24 cellular contexts compared by ENCODE assay signal in genomic region chr10:89297791-89298190, GRCh38. TPM values are rescaled to one million over a fixed set of nuclear protein-coding genes. Genes with fewer than 3 reads are reported as not detected.
"Had no signal": no experiment of that assay in that cellular context is flagged by ENCODE, and none has a peak within 500 bp of the region (broad histone marks: within the 10 kb centered on the region; RNA-seq: fewer than 3 reads in every experiment).

No MANE protein-coding gene starts in this region.

- H3K4me3 ChIP-seq: cardiac muscle cell, SJSA1 had no signal

- DNase-seq: activated CD4-positive, alpha-beta memory T cell treated with anti-CD3 and anti-CD28 coated beads for 36 hours; activated CD4-positive, alpha-beta T cell treated with anti-CD3 and anti-CD28 coated beads, Interleukin-2, amount 10 ng/mL, durations not matched to agents 7 days and 5 days; activated CD4-positive, CD25-positive, alpha-beta regulatory T cell; activated CD8-positive, alpha-beta memory T cell treated with anti-CD3 and anti-CD28 coated beads for 24 hours; activated effector memory CD4-positive, alpha-beta T cell treated with anti-CD3 and anti-CD28 coated beads, Interleukin-2, amount 50 U/mL, for 16 hours; activated naive CD4-positive, alpha-beta T cell treated with anti-CD3 and anti-CD28 coated beads for 36 hours; activated naive CD8-positive, alpha-beta T cell treated with anti-CD3 and anti-CD28 coated beads for 36 hours; activated T-cell treated with anti-CD3 and anti-CD28 coated beads, Interleukin-2, amount 50 U/mL, for 4 hours; brain microvascular endothelial cell; Kasumi-1; KBM-7; NCI-H146; NCI-H187 treated with DMSO at 0.1 percent for 48 hours; NCI-H2171 treated with DMSO at 0.1 percent for 48 hours; NCI-H226; NCI-H510A treated with DMSO at 0.1 percent for 48 hours; NCI-H69; SHP77; SW 1271; T-helper 17 cell had no signal

- H3K27ac Mint-ChIP-seq: activated CD4-positive, alpha-beta memory T cell treated with anti-CD3 and anti-CD28 coated beads for 36 hours; activated CD4-positive, alpha-beta T cell treated with anti-CD3 and anti-CD28 coated beads, Interleukin-2, amount 10 ng/mL, durations not matched to agents 7 days and 5 days; activated naive CD4-positive, alpha-beta T cell treated with anti-CD3 and anti-CD28 coated beads for 36 hours; activated naive CD8-positive, alpha-beta T cell treated with anti-CD3 and anti-CD28 coated beads for 36 hours; T-helper 17 cell had no signal

- H3K36me3 ChIP-seq: brain microvascular endothelial cell, cardiac muscle cell, SJSA1 had no signal

- H3K27ac ChIP-seq: brain microvascular endothelial cell, cardiac muscle cell, SJSA1, VCaP had no signal

- ATAC-seq: activated T-cell treated with anti-CD3 and anti-CD28 coated beads, Interleukin-2, amount 50 U/mL, for 4 hours; SK-N-SH treated with all-trans-retinoic acid at 6 μM for 48 hours; T-helper 17 cell had no signal

- H3K27me3 ChIP-seq: brain microvascular endothelial cell, cardiac muscle cell, SJSA1 had no signal

- H3K27me3 Mint-ChIP-seq: activated CD4-positive, alpha-beta memory T cell treated with anti-CD3 and anti-CD28 coated beads for 36 hours; activated naive CD8-positive, alpha-beta T cell treated with anti-CD3 and anti-CD28 coated beads for 36 hours; T-helper 17 cell had no signal

- H3K4me3 Mint-ChIP-seq: activated CD4-positive, alpha-beta memory T cell treated with anti-CD3 and anti-CD28 coated beads for 36 hours; activated CD4-positive, alpha-beta T cell treated with anti-CD3 and anti-CD28 coated beads, Interleukin-2, amount 10 ng/mL, durations not matched to agents 7 days and 5 days; activated naive CD4-positive, alpha-beta T cell treated with anti-CD3 and anti-CD28 coated beads for 36 hours; activated naive CD8-positive, alpha-beta T cell treated with anti-CD3 and anti-CD28 coated beads for 36 hours; activated T-cell treated with anti-CD3 and anti-CD28 coated beads, Interleukin-2, amount 50 U/mL, for 4 hours; T-helper 17 cell had no signal

RNA-seq across cellular contexts. Expression of gene IFIT2, which starts 4.1 kb away (rescaled TPM):
- total RNA-seq: cardiac muscle cell had no signal
